1 cellular context compared by ENCODE assay signal in the genomic region with DNA sequence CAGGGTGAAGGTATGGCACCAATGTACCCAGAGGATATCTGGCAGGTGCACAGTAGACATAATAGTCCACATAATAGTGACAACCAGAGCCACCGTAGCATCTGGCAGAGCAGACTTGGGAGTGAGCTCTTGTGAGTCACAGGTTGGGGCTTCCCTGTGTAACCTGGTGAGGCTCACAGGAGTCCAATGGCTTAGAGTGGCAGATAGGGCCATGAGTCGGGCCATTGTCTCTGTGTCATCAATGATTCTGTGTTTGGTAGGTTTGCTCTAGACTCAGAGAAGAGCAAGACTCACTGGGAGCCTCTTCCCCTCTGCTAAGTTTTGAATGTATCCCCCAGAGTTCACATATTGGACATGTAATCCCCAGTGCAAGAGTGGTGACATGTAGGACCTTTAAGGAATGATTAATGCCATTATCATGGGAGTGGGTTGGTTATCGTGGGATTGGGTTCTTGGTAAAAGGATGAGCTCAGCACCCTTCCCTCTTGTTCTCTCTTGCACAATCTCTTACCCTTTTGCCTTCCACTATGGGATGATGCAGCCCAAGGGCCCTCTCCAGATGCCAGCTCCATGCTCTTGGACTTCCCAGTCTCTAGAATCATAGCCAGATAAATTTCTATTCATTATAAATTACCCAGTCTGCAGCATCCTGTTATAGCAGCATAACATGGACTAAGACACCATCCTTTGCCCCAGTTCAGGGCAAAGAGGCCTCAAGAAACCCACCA.
TF ChIP-seq lines count a peak whose summit lies in the region.

No MANE protein-coding gene starts in this region.

TF ChIP-seq in GM12878, 131 proteins besides CTCF, POLR2A, EP300 and RAD21:
- TF ChIP-seq SIN3A (IDR thresholded peaks at IDR 0.05; ENCODE audit: low read depth, low read length), result no peak
- no peak for TF ChIP-seq STAT1 (conservative IDR thresholded peaks at IDR 0.05)
- no peak for TF ChIP-seq SMAD1 (IDR thresholded peaks at IDR 0.05; ENCODE audit: low read depth, partially characterized antibody)
- TF ChIP-seq, protein P1, sequence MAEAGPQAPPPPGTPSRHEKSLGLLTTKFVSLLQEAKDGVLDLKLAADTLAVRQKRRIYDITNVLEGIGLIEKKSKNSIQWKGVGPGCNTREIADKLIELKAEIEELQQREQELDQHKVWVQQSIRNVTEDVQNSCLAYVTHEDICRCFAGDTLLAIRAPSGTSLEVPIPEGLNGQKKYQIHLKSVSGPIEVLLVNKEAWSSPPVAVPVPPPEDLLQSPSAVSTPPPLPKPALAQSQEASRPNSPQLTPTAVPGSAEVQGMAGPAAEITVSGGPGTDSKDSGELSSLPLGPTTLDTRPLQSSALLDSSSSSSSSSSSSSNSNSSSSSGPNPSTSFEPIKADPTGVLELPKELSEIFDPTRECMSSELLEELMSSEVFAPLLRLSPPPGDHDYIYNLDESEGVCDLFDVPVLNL (IDR thresholded peaks at IDR 0.05; ENCODE audit: low read depth, low read length), result no peak
- TF ChIP-seq RFX5 (IDR thresholded peaks at IDR 0.05; ENCODE audit: low read depth, low read length), result no peak
- TF ChIP-seq, protein P2, sequence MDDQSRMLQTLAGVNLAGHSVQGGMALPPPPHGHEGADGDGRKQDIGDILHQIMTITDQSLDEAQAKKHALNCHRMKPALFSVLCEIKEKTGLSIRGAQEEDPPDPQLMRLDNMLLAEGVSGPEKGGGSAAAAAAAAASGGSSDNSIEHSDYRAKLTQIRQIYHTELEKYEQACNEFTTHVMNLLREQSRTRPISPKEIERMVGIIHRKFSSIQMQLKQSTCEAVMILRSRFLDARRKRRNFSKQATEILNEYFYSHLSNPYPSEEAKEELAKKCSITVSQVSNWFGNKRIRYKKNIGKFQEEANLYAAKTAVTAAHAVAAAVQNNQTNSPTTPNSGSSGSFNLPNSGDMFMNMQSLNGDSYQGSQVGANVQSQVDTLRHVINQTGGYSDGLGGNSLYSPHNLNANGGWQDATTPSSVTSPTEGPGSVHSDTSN (IDR thresholded peaks at IDR 0.05; ENCODE audit: insufficient replicate concordance, low read depth, low read length), result no peak
- TF ChIP-seq, protein P3, sequence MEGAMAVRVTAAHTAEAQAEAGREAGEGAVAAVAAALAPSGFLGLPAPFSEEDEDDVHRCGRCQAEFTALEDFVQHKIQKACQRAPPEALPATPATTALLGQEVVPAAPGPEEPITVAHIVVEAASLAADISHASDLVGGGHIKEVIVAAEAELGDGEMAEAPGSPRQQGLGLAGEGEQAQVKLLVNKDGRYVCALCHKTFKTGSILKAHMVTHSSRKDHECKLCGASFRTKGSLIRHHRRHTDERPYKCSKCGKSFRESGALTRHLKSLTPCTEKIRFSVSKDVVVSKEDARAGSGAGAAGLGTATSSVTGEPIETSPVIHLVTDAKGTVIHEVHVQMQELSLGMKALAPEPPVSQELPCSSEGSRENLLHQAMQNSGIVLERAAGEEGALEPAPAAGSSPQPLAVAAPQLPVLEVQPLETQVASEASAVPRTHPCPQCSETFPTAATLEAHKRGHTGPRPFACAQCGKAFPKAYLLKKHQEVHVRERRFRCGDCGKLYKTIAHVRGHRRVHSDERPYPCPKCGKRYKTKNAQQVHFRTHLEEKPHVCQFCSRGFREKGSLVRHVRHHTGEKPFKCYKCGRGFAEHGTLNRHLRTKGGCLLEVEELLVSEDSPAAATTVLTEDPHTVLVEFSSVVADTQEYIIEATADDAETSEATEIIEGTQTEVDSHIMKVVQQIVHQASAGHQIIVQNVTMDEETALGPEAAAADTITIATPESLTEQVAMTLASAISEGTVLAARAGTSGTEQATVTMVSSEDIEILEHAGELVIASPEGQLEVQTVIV (IDR thresholded peaks at IDR 0.05; ENCODE audit: borderline replicate concordance, partially characterized antibody), result no peak
- no peak for TF ChIP-seq SUZ12 (IDR thresholded peaks at IDR 0.05; ENCODE audit: unreplicated experiment)
- no peak for TF ChIP-seq SIX5 (IDR thresholded peaks at IDR 0.05; ENCODE audit: low read depth, low read length, severe bottlenecking)
- no peak for TF ChIP-seq KLF5 (IDR thresholded peaks at IDR 0.05; ENCODE audit: partially characterized antibody)
- no peak for TF ChIP-seq HDGF (IDR thresholded peaks at IDR 0.05)
